8 cellular contexts compared by ENCODE assay signal in the genomic region with DNA sequence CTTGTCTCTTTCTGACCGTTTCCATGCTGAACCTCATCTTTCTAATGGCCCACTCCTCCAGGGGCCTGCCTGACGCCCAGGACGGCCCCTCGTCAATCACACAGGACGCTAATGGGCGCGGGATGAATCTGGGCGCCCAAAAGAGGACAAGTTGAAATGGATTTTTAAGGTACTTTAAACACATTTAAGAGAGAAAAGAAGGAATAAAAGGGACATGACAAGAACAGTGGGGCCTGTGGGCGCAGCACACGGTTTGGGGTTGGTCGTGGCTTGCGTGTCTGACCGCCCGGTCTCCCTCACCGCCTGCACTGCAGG. TPM values are rescaled to one million over a fixed set of nuclear protein-coding genes. Genes with fewer than 3 reads are reported as not detected.
DNase-seq lines count a peak whose midpoint lies in the region; FAIRE-seq and TF ChIP-seq lines count a peak whose summit lies in the region.

No MANE protein-coding gene starts in this region.

- H3K4me1 Mint-ChIP-seq in activated naive CD4-positive, alpha-beta T cell treated with anti-CD3 and anti-CD28 coated beads for 36 hours (ENCODE audit: low read depth) = peaks cover 36% of the 10 kb centered on the region
- H3K4me1 Mint-ChIP-seq in activated T-helper 1 cell treated with anti-CD3 and anti-CD28 coated beads, Interleukin-12 subunit alpha, Interleukin-12 subunit beta, Interleukin-2, Interleukin-4 antibody, amounts not matched to agents 30 ng/mL and 10 ng/mL and 1 ng/mL, durations not matched to agents 14 hours and 24 hours and 36 hours (ENCODE audit: low read depth) = peaks cover 40% of the 10 kb centered on the region

- 18% methylated on average over 15 of the region's 15 CpGs for WGBS in thymus

- in situ Hi-C loops in GM13977 (cut with MboI; ENCODE audit: low pct_unique_long_range_greater_than_20kb, low sequenced_read_pairs, unreplicated experiment) = no loop called here

- H3K27me3 ChIP-seq in thymus (ENCODE audit: control insufficient read depth, insufficient read depth) = no peaks in the 10 kb centered on the region

- peaks cover 12% of the 10 kb centered on the region for H3K9me3 Mint-ChIP-seq in activated naive CD4-positive, alpha-beta T cell treated with anti-CD3 and anti-CD28 coated beads for 36 hours
- peaks cover 13% of the 10 kb centered on the region for H3K9me3 Mint-ChIP-seq in activated T-helper 1 cell treated with anti-CD3 and anti-CD28 coated beads, Interleukin-12 subunit alpha, Interleukin-12 subunit beta, Interleukin-2, Interleukin-4 antibody, amounts not matched to agents 30 ng/mL and 10 ng/mL and 1 ng/mL, durations not matched to agents 14 hours and 24 hours and 36 hours

- intact Hi-C loops in activated naive CD4-positive, alpha-beta T cell treated with anti-CD3 and anti-CD28 coated beads for 36 hours (cut with micrococcal nuclease) = loop anchor here (1.0 to 5.0 kb wide), 4 partner anchors 191 to 322 kb away; partner anchors contain the start of genes ERFE and PER2
- intact Hi-C loops in activated T-helper 1 cell treated with anti-CD3 and anti-CD28 coated beads, Interleukin-12 subunit alpha, Interleukin-12 subunit beta, Interleukin-2, Interleukin-4 antibody, amounts not matched to agents 30 ng/mL and 10 ng/mL and 1 ng/mL, durations not matched to agents 14 hours and 24 hours and 36 hours (cut with micrococcal nuclease) = loop anchor here (1.0 to 5.0 kb wide), 5 partner anchors 43 to 461 kb away; partner anchors contain the start of genes ASB1 and SCLY
- intact Hi-C loops in kidney (cut with DNase I) = no loop called here

- no peak for DNase-seq in activated naive CD4-positive, alpha-beta T cell treated with anti-CD3 and anti-CD28 coated beads for 36 hours
- no peak for DNase-seq in activated naive CD4-positive, alpha-beta T cell treated with anti-CD3 and anti-CD28 coated beads, Interleukin-2, amount 50 U/mL, for 16 hours
- no peak for DNase-seq in activated T-helper 1 cell treated with anti-CD3 and anti-CD28 coated beads, Interleukin-12 subunit alpha, Interleukin-12 subunit beta, Interleukin-2, Interleukin-4 antibody, amounts not matched to agents 30 ng/mL and 10 ng/mL and 1 ng/mL, durations not matched to agents 14 hours and 24 hours and 36 hours (ENCODE audit: low spot score)
- DNase-seq in kidney (no peak), NCI-H446 (lab: John Stamatoyannopoulos, UW) (no peak), NCI-H524 (lab: John Stamatoyannopoulos, UW) (no peak), GM13977 (ENCODE audit: low spot score) (no peak)

- peak overlapping the region; percentile 85 to 89 for H3K4me3 ChIP-seq in kidney (ENCODE audit: low read length in 2 of 2)
- H3K4me3 ChIP-seq in thymus (ENCODE audit: low read length) = peak overlapping the region; percentile 93

- no peak for TF ChIP-seq CTCF in kidney (IDR thresholded peaks at IDR 0.05; ENCODE audit: borderline replicate concordance, extremely low read depth, insufficient read depth)
- TF ChIP-seq CTCF in GM13977 (IDR thresholded peaks at IDR 0.05; ENCODE audit: extremely low read depth, insufficient read depth, missing control alignments) = no peak

- H3K36me3 ChIP-seq in kidney (ENCODE audit: control insufficient read depth in 1 of 2, insufficient read depth in 2 of 2, low read length in 2 of 2) (no peaks in the 10 kb centered on the region), thymus (ENCODE audit: control insufficient read depth, insufficient read depth) (no peaks in the 10 kb centered on the region)

- H3K36me3 Mint-ChIP-seq in activated naive CD4-positive, alpha-beta T cell treated with anti-CD3 and anti-CD28 coated beads for 36 hours (ENCODE audit: low read depth) = peaks cover 5% of the 10 kb centered on the region
- peaks cover 20% of the 10 kb centered on the region for H3K36me3 Mint-ChIP-seq in activated T-helper 1 cell treated with anti-CD3 and anti-CD28 coated beads, Interleukin-12 subunit alpha, Interleukin-12 subunit beta, Interleukin-2, Interleukin-4 antibody, amounts not matched to agents 30 ng/mL and 10 ng/mL and 1 ng/mL, durations not matched to agents 14 hours and 24 hours and 36 hours (ENCODE audit: low read depth)

- peak overlapping the region; percentile 7 to 60 for H3K27ac ChIP-seq in kidney (ENCODE audit: low read depth in 2 of 2, low read length in 2 of 2)
- peak overlapping the region; percentile 81 for H3K27ac ChIP-seq in thymus (ENCODE audit: low read depth)

- peaks cover 9 to 16% of the 10 kb centered on the region in 2 donors for H3K4me1 ChIP-seq in kidney (ENCODE audit: control insufficient read depth in 1 of 2, insufficient read depth in 1 of 2, low read depth in 1 of 2, low read length in 2 of 2)
- H3K4me1 ChIP-seq in thymus (ENCODE audit: control insufficient read depth, insufficient read depth, low read length) = peaks cover 22% of the 10 kb centered on the region

- H3K27me3 Mint-ChIP-seq in activated naive CD4-positive, alpha-beta T cell treated with anti-CD3 and anti-CD28 coated beads for 36 hours (ENCODE audit: low read depth) = no peaks in the 10 kb centered on the region
- no peaks in the 10 kb centered on the region for H3K27me3 Mint-ChIP-seq in activated T-helper 1 cell treated with anti-CD3 and anti-CD28 coated beads, Interleukin-12 subunit alpha, Interleukin-12 subunit beta, Interleukin-2, Interleukin-4 antibody, amounts not matched to agents 30 ng/mL and 10 ng/mL and 1 ng/mL, durations not matched to agents 14 hours and 24 hours and 36 hours (ENCODE audit: insufficient read depth)

- H3K27ac Mint-ChIP-seq in activated naive CD4-positive, alpha-beta T cell treated with anti-CD3 and anti-CD28 coated beads for 36 hours = no peak overlapping the region
- H3K27ac Mint-ChIP-seq in activated T-helper 1 cell treated with anti-CD3 and anti-CD28 coated beads, Interleukin-12 subunit alpha, Interleukin-12 subunit beta, Interleukin-2, Interleukin-4 antibody, amounts not matched to agents 30 ng/mL and 10 ng/mL and 1 ng/mL, durations not matched to agents 14 hours and 24 hours and 36 hours = peak overlapping the region; percentile 46

- peaks cover 0 to 15% of the 10 kb centered on the region in 2 donors for H3K9me3 ChIP-seq in kidney (ENCODE audit: control insufficient read depth in 1 of 2, low read length in 2 of 2)
- H3K9me3 ChIP-seq in thymus (ENCODE audit: control insufficient read depth) = no peaks in the 10 kb centered on the region

- CTCF ChIA-PET in activated naive CD4-positive, alpha-beta T cell treated with anti-CD3 and anti-CD28 coated beads for 36 hours (lab: Charles Lee) = no interaction called here

- peak overlapping the region; percentile 73 for H3K4me3 Mint-ChIP-seq in activated naive CD4-positive, alpha-beta T cell treated with anti-CD3 and anti-CD28 coated beads for 36 hours
- peak overlapping the region; percentile 81 for H3K4me3 Mint-ChIP-seq in activated T-helper 1 cell treated with anti-CD3 and anti-CD28 coated beads, Interleukin-12 subunit alpha, Interleukin-12 subunit beta, Interleukin-2, Interleukin-4 antibody, amounts not matched to agents 30 ng/mL and 10 ng/mL and 1 ng/mL, durations not matched to agents 14 hours and 24 hours and 36 hours

- H3K9ac ChIP-seq in kidney (ENCODE audit: low read length in 2 of 2) = peak overlapping the region; percentile 64 to 74

- FAIRE-seq in kidney (lab: Jason Lieb, UNC) = no peak

RNA-seq across cellular contexts. Expression of gene UBE2F, which starts 0.6 kb away (rescaled TPM):
- 10 to 100 TPM; 43.4 to 45.5 TPM for total RNA-seq in activated naive CD4-positive, alpha-beta T cell treated with anti-CD3 and anti-CD28 coated beads for 36 hours
- 121 TPM in 2 replicates for total RNA-seq in activated T-helper 1 cell treated with anti-CD3 and anti-CD28 coated beads, Interleukin-12 subunit alpha, Interleukin-12 subunit beta, Interleukin-2, Interleukin-4 antibody, amounts not matched to agents 30 ng/mL and 10 ng/mL and 1 ng/mL, durations not matched to agents 14 hours and 24 hours and 36 hours
- total RNA-seq in kidney = 34.5 TPM
- polyA plus RNA-seq in kidney (ENCODE audit: insufficient read depth, low read depth, low replicate concordance) (68.7 TPM), thymus (77.8 TPM)
